Comparison of ENCODE assay signal across 9 cellular contexts in the genomic region with DNA sequence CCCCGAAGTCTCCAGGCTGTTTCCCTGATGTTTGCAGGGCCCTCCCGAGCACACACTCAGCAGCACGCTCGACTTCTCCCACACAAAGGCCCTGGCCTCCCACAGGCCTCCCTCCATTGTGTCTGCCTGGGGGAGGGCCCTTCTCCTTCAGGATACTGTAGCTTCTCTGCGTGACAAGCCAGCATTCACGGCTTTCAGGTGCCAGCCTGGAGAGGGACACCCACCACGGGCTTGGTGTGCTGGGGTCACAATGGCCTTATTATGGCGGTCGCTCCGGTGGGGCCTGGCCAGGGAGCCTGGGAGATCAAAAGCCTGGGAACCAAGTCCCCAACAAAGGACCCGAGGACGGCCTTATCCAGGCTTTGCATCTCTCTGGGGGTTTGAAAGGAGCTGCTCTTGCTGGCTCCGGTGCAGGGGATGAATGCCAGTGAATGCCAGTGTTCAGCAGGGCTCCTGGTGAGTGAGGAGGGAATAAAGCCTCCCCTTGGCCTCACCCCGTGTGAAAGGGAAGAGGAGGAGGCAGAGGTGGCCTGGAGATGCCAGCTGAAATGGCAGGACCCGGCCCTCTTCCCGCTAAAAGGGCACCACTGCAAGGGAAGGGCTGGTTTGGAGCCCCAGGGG. TPM values are rescaled to one million over a fixed set of nuclear protein-coding genes. Genes with fewer than 3 reads are reported as not detected.
A peak's percentile ranks its signal among the peaks of the same experiment; 100 is the strongest.
DNase-seq lines count a peak whose midpoint lies in the region; ATAC-seq, FAIRE-seq and TF ChIP-seq lines count a peak whose summit lies in the region.
"Had no signal": no experiment of that assay in that cellular context is flagged by ENCODE, and none has a peak within 500 bp of the region (broad histone marks: within the 10 kb centered on the region; RNA-seq: fewer than 3 reads in every experiment).

No MANE protein-coding gene starts in this region.

- ATAC-seq in GM19452 (IDR thresholded peaks at IDR 0.05; ENCODE audit: unreplicated experiment) = no peak

- FAIRE-seq in kidney (lab: Jason Lieb, UNC) = no peak
- FAIRE-seq: frontal cortex had no signal

- H3K27ac ChIP-seq in HUES6 (ENCODE audit: low read depth, low read length) (0 out of 2 replicates have a peak overlapping the region, but pooled peaks have one; percentile 56), angular gyrus (ENCODE audit: low read depth, low read length) (peak overlapping the region; percentile 67), iPS-18a (ENCODE audit: low read length) (peak overlapping the region; percentile 40), stomach smooth muscle (ENCODE audit: low read length) (peak overlapping the region; percentile 37), kidney (ENCODE audit: low read depth in 2 of 2, low read length in 2 of 2) (peak overlapping the region in 1 of 2 donors; percentile 22)

- H3K27ac Mint-ChIP-seq in activated T-helper 1 cell treated with anti-CD3 and anti-CD28 coated beads, Interleukin-12 subunit alpha, Interleukin-12 subunit beta, Interleukin-2, Interleukin-4 antibody, amounts not matched to agents 30 ng/mL and 10 ng/mL and 1 ng/mL, durations not matched to agents 14 hours and 24 hours and 36 hours = no peak overlapping the region

- H3K27me3 ChIP-seq in HUES6 (ENCODE audit: control insufficient read depth, insufficient read depth, low read length) (no peaks in the 10 kb centered on the region), iPS-18a (ENCODE audit: control insufficient read depth, insufficient read depth, low read length) (no peaks in the 10 kb centered on the region), stomach smooth muscle (ENCODE audit: control insufficient read depth in 1 of 2, insufficient read depth in 2 of 2, low read length in 2 of 2) (no peaks in the 10 kb centered on the region)

- peaks cover 45% of the 10 kb centered on the region for H3K4me1 Mint-ChIP-seq in activated T-helper 1 cell treated with anti-CD3 and anti-CD28 coated beads, Interleukin-12 subunit alpha, Interleukin-12 subunit beta, Interleukin-2, Interleukin-4 antibody, amounts not matched to agents 30 ng/mL and 10 ng/mL and 1 ng/mL, durations not matched to agents 14 hours and 24 hours and 36 hours (ENCODE audit: low read depth)

- no peak overlapping the region for H3K4me3 Mint-ChIP-seq in activated T-helper 1 cell treated with anti-CD3 and anti-CD28 coated beads, Interleukin-12 subunit alpha, Interleukin-12 subunit beta, Interleukin-2, Interleukin-4 antibody, amounts not matched to agents 30 ng/mL and 10 ng/mL and 1 ng/mL, durations not matched to agents 14 hours and 24 hours and 36 hours

- DNase-seq in activated T-helper 1 cell treated with anti-CD3 and anti-CD28 coated beads, Interleukin-12 subunit alpha, Interleukin-12 subunit beta, Interleukin-2, Interleukin-4 antibody, amounts not matched to agents 30 ng/mL and 10 ng/mL and 1 ng/mL, durations not matched to agents 14 hours and 24 hours and 36 hours (ENCODE audit: low spot score) = no peak
- DNase-seq in erythroblast (lab: John Stamatoyannopoulos, UW) (no peak), kidney (no peak)

- H3K4me3 ChIP-seq in HUES6 (ENCODE audit: low read depth, low read length) (no peak overlapping the region), iPS-18a (ENCODE audit: low read length) (no peak overlapping the region), stomach smooth muscle (ENCODE audit: low read length in 2 of 2) (no peak overlapping the region), kidney (ENCODE audit: low read length in 2 of 2) (no peak overlapping the region)

- no peak for TF ChIP-seq POLR2A in erythroblast (IDR thresholded peaks at IDR 0.05; ENCODE audit: low read length)

- H3K9me3 Mint-ChIP-seq in activated T-helper 1 cell treated with anti-CD3 and anti-CD28 coated beads, Interleukin-12 subunit alpha, Interleukin-12 subunit beta, Interleukin-2, Interleukin-4 antibody, amounts not matched to agents 30 ng/mL and 10 ng/mL and 1 ng/mL, durations not matched to agents 14 hours and 24 hours and 36 hours = no peaks in the 10 kb centered on the region

- H3K9ac ChIP-seq in HUES6 (ENCODE audit: low read length) (peak overlapping the region; percentile 29), iPS-18a (ENCODE audit: low read length) (peak overlapping the region; percentile 10), stomach smooth muscle (ENCODE audit: low read length in 2 of 2) (no peak overlapping the region), kidney (ENCODE audit: low read length in 2 of 2) (no peak overlapping the region)

- no peak for TF ChIP-seq CTCF in kidney (IDR thresholded peaks at IDR 0.05; ENCODE audit: borderline replicate concordance, extremely low read depth, insufficient read depth)

- H3K27me3 Mint-ChIP-seq in activated T-helper 1 cell treated with anti-CD3 and anti-CD28 coated beads, Interleukin-12 subunit alpha, Interleukin-12 subunit beta, Interleukin-2, Interleukin-4 antibody, amounts not matched to agents 30 ng/mL and 10 ng/mL and 1 ng/mL, durations not matched to agents 14 hours and 24 hours and 36 hours (ENCODE audit: insufficient read depth) = no peaks in the 10 kb centered on the region

- H3K9me3 ChIP-seq in HUES6 (ENCODE audit: control insufficient read depth, insufficient read depth, low read depth, low read length) (no peaks in the 10 kb centered on the region), iPS-18a (ENCODE audit: control insufficient read depth, low read depth, low read length) (no peaks in the 10 kb centered on the region), stomach smooth muscle (ENCODE audit: control insufficient read depth in 2 of 2, low read length in 2 of 2) (no peaks in the 10 kb centered on the region), kidney (ENCODE audit: control insufficient read depth in 1 of 2, low read length in 2 of 2) (no peaks in the 10 kb centered on the region)

- H3K4me1 ChIP-seq in HUES6 (ENCODE audit: control insufficient read depth, insufficient read depth, low read length) (peaks cover 27% of the 10 kb centered on the region), iPS-18a (ENCODE audit: control insufficient read depth, low read depth, low read length) (peaks cover 32% of the 10 kb centered on the region), stomach smooth muscle (ENCODE audit: control insufficient read depth, insufficient read depth, low read length) (peaks cover 27% of the 10 kb centered on the region), kidney (ENCODE audit: control insufficient read depth in 1 of 2, insufficient read depth in 1 of 2, low read depth in 1 of 2, low read length in 2 of 2) (peaks cover 11 to 22% of the 10 kb centered on the region in 2 donors)

- peaks cover 52% of the 10 kb centered on the region for H3K36me3 Mint-ChIP-seq in activated T-helper 1 cell treated with anti-CD3 and anti-CD28 coated beads, Interleukin-12 subunit alpha, Interleukin-12 subunit beta, Interleukin-2, Interleukin-4 antibody, amounts not matched to agents 30 ng/mL and 10 ng/mL and 1 ng/mL, durations not matched to agents 14 hours and 24 hours and 36 hours (ENCODE audit: low read depth)

- H3K36me3 ChIP-seq in HUES6 (ENCODE audit: control insufficient read depth, insufficient read depth, low read length) = peaks cover 6% of the 10 kb centered on the region
- no peaks in the 10 kb centered on the region for H3K36me3 ChIP-seq in iPS-18a (ENCODE audit: control insufficient read depth, low read depth, low read length)
- no peaks in the 10 kb centered on the region for H3K36me3 ChIP-seq in stomach smooth muscle (ENCODE audit: control insufficient read depth in 2 of 2, insufficient read depth in 2 of 2, low read length in 2 of 2)
- H3K36me3 ChIP-seq in kidney (ENCODE audit: control insufficient read depth in 1 of 2, insufficient read depth in 2 of 2, low read length in 2 of 2) = peaks cover 0 to 2% of the 10 kb centered on the region in 2 donors

- intact Hi-C loops in activated T-helper 1 cell treated with anti-CD3 and anti-CD28 coated beads, Interleukin-12 subunit alpha, Interleukin-12 subunit beta, Interleukin-2, Interleukin-4 antibody, amounts not matched to agents 30 ng/mL and 10 ng/mL and 1 ng/mL, durations not matched to agents 14 hours and 24 hours and 36 hours (cut with micrococcal nuclease) = no loop called here
- intact Hi-C loops in kidney (cut with DNase I) = no loop called here

RNA-seq across cellular contexts. Expression of a gene that starts 55.0 kb away (rescaled TPM):
- total RNA-seq in activated T-helper 1 cell treated with anti-CD3 and anti-CD28 coated beads, Interleukin-12 subunit alpha, Interleukin-12 subunit beta, Interleukin-2, Interleukin-4 antibody, amounts not matched to agents 30 ng/mL and 10 ng/mL and 1 ng/mL, durations not matched to agents 14 hours and 24 hours and 36 hours = 10.5 and 11.1 TPM in 2 replicates
- total RNA-seq in kidney = 16.5 TPM
- polyA plus RNA-seq in kidney (ENCODE audit: insufficient read depth, low read depth, low replicate concordance) = 4.0 TPM

Comparison
In these comparisons a context has a peak if more than half of its experiments do, and no peak if none do; other contexts are left out.
1. H3K9ac ChIP-seq: peak in HUES6 (single experiment) and iPS-18a (single experiment); none in stomach smooth muscle (0 of 2) and kidney (0 of 2).